In genomic region chr2:8277921-8278571, GRCh38 we compare ENCODE assay signal across 15 cellular contexts.
A peak's percentile ranks its signal among the peaks of the same experiment; 100 is the strongest.
DNase-seq lines count a peak whose midpoint lies in the region; ATAC-seq and TF ChIP-seq lines count a peak whose summit lies in the region.
"Had no signal": no experiment of that assay in that cellular context is flagged by ENCODE, and none has a peak within 500 bp of the region (broad histone marks: within the 10 kb centered on the region; RNA-seq: fewer than 3 reads in every experiment).

No MANE protein-coding gene starts in this region.

- no peak overlapping the region for H3K4me3 ChIP-seq in right cardiac atrium (ENCODE audit: low read length)
- H3K4me3 ChIP-seq in aorta (ENCODE audit: low read length in 2 of 2) = no peak overlapping the region
- H3K4me3 ChIP-seq in hepatocyte = no peak overlapping the region
- H3K4me3 ChIP-seq: SK-N-MC, tibial nerve had no signal

- H3K27ac ChIP-seq in right cardiac atrium (ENCODE audit: low read length) (no peak overlapping the region), aorta (ENCODE audit: low read depth in 1 of 2, low read length in 2 of 2) (peak overlapping the region in 1 of 2 donors; percentile 11), hepatocyte (no peak overlapping the region)
- H3K27ac ChIP-seq: SK-N-MC, tibial nerve had no signal

- H3K4me2 ChIP-seq in hepatocyte = no peak overlapping the region

- no peaks in the 10 kb centered on the region for H3K9me2 ChIP-seq in hepatocyte (replicated peaks; ENCODE audit: insufficient read depth)

- no peak for TF ChIP-seq CTCF in hepatocyte (IDR thresholded peaks at IDR 0.05; ENCODE audit: poor library complexity)

- H3K4me1 ChIP-seq in right cardiac atrium (ENCODE audit: control insufficient read depth, insufficient read depth, low read length) (peaks cover 6% of the 10 kb centered on the region), aorta (ENCODE audit: control insufficient read depth in 1 of 2, insufficient read depth in 2 of 2, low read length in 2 of 2) (no peaks in the 10 kb centered on the region), hepatocyte (ENCODE audit: insufficient read depth) (no peaks in the 10 kb centered on the region)

- H3K36me3 ChIP-seq in aorta (ENCODE audit: control insufficient read depth in 1 of 2, insufficient read depth in 2 of 2, low read length in 1 of 2) = no peaks in the 10 kb centered on the region
- H3K36me3 ChIP-seq in hepatocyte (replicated peaks; ENCODE audit: insufficient read depth, low read depth) = no peaks in the 10 kb centered on the region
- H3K36me3 ChIP-seq: tibial nerve had no signal

- intact Hi-C loops in right cardiac atrium (cut with DNase I) (no loop called here), Right ventricle myocardium superior (cut with DNase I) (no loop called here), head of caudate nucleus (cut with DNase I) (no loop called here), aorta (cut with DNase I) (no loop called here)

- no peaks in the 10 kb centered on the region for H3K79me2 ChIP-seq in hepatocyte

- H4K20me1 ChIP-seq in hepatocyte (ENCODE audit: insufficient read depth, poor library complexity, severe bottlenecking) = no peaks in the 10 kb centered on the region

- peak in 1 of 3 donors; percentile 47 for DNase-seq in right cardiac atrium
- no peak for DNase-seq in Right ventricle myocardium superior
- peak in 27 of 42 donors; percentile 12 to 76 (median 48) for DNase-seq in head of caudate nucleus
- DNase-seq in aorta = no peak
- DNase-seq in erythroblast (lab: John Stamatoyannopoulos, UW) = no peak
- no peak for DNase-seq in hepatocyte (ENCODE audit: low spot score)
- no peak for DNase-seq in CD1c-positive myeloid dendritic cell (ENCODE audit: extremely low spot score)
- DNase-seq: ACHN; activated CD4-positive, alpha-beta T cell treated with anti-CD3 and anti-CD28 coated beads, Interleukin-2, amount 50 U/mL, for 1 hour; activated naive CD8-positive, alpha-beta T cell treated with anti-CD3 and anti-CD28 coated beads, Interleukin-2, amount 10 ng/mL, durations not matched to agents 7 days and 5 days; DND-41; NCI-H446 had no signal

- no peaks in the 10 kb centered on the region for H3K9me3 ChIP-seq in right cardiac atrium (ENCODE audit: control insufficient read depth, low read length)
- no peaks in the 10 kb centered on the region for H3K9me3 ChIP-seq in aorta (ENCODE audit: control insufficient read depth, low read length)
- H3K9me3 ChIP-seq in hepatocyte (ENCODE audit: low read depth) = no peaks in the 10 kb centered on the region
- H3K9me3 ChIP-seq: tibial nerve had no signal

- no peak for TF ChIP-seq POLR2A in erythroblast (IDR thresholded peaks at IDR 0.05; ENCODE audit: low read length)

- no peak overlapping the region for H2AFZ ChIP-seq in hepatocyte

- H3K27me3 ChIP-seq in right cardiac atrium (ENCODE audit: control insufficient read depth, insufficient read depth) (no peaks in the 10 kb centered on the region), aorta (ENCODE audit: control insufficient read depth in 1 of 2, insufficient read depth in 2 of 2, low read length in 1 of 2) (no peaks in the 10 kb centered on the region), hepatocyte (no peaks in the 10 kb centered on the region)
- H3K27me3 ChIP-seq: tibial nerve had no signal

- ATAC-seq in right cardiac atrium (peak; percentile 36 to 48), Right ventricle myocardium superior (ENCODE audit: poor library complexity) (no peak), HG03460 (IDR thresholded peaks at IDR 0.05; ENCODE audit: unreplicated experiment) (peak; percentile 69), aorta (ENCODE audit: low FRiP score) (peak; percentile 55)

- WGBS in right cardiac atrium = 41% methylated on average over 10 of the region's 10 CpGs
- WGBS in aorta, 2 donors = 3 to 9% methylated on average over 10 of the region's 10 CpGs
- 68% methylated on average over 10 of the region's 10 CpGs for WGBS in hepatocyte (ENCODE audit: low lambda C conversion rate, missing lambda C conversion rate)

Comparison
In these comparisons a context has a peak if more than half of its experiments do, and no peak if none do; other contexts are left out.
1. DNase-seq: peak in head of caudate nucleus (27 of 42); none in Right ventricle myocardium superior (single experiment), aorta (0 of 2), erythroblast (0 of 2), hepatocyte (single experiment) and CD1c-positive myeloid dendritic cell (single experiment).